8 cellular contexts compared by ENCODE assay signal in genomic region chr2:24077535-24077877, GRCh38. TPM values are rescaled to one million over a fixed set of nuclear protein-coding genes. Genes with fewer than 3 reads are reported as not detected.
DNase-seq lines count a peak whose midpoint lies in the region; ATAC-seq and TF ChIP-seq lines count a peak whose summit lies in the region.

No MANE protein-coding gene starts in this region.

- CTCF ChIA-PET in activated CD8-positive, alpha-beta memory T cell treated with anti-CD3 and anti-CD28 coated beads, Interleukin-2, amount 10 ng/mL, durations not matched to agents 7 days and 5 days (lab: Charles Lee), result interaction anchor here (1.1 to 4.0 kb wide), 2 partner anchors 81 to 150 kb away, joined by 3 to 22 read pairs; partner anchors contain the start of gene ATAD2B
- CTCF ChIA-PET in MCF 10A (lab: Yijun Ruan, JAX), result interaction anchor here (0.8 to 1.3 kb wide), 2 partner anchors 152 to 290 kb away, joined by 3 to 8 read pairs; no protein-coding TSS in a partner anchor

- BruUV-seq in MCF 10A (replicated peaks; lab: Mats Ljungman, UMichigan), result no TSS peak

- TF ChIP-seq CTCF in MCF 10A (IDR thresholded peaks at IDR 0.05; ENCODE audit: unreplicated experiment) (no peak), right lobe of liver (IDR thresholded peaks at IDR 0.05) (no peak), tibial nerve (IDR thresholded peaks at IDR 0.05) (no peak)

- H3K4me1 Mint-ChIP-seq in activated CD8-positive, alpha-beta memory T cell treated with anti-CD3 and anti-CD28 coated beads, Interleukin-2, amount 10 ng/mL, durations not matched to agents 7 days and 5 days, result peaks cover 35% of the 10 kb centered on the region
- H3K4me1 Mint-ChIP-seq in MCF 10A (ENCODE audit: insufficient read depth, unreplicated experiment), result peaks cover 35% of the 10 kb centered on the region

- H3K27me3 Mint-ChIP-seq in activated CD8-positive, alpha-beta memory T cell treated with anti-CD3 and anti-CD28 coated beads, Interleukin-2, amount 10 ng/mL, durations not matched to agents 7 days and 5 days, result no peaks in the 10 kb centered on the region
- no peaks in the 10 kb centered on the region for H3K27me3 Mint-ChIP-seq in MCF 10A (ENCODE audit: insufficient read depth, unreplicated experiment)

- H3K4me1 ChIP-seq in right lobe of liver (peaks cover 0 to 9% (median 3%) of the 10 kb centered on the region in 4 donors), tibial nerve (peaks cover 0 to 44% (median 11%) of the 10 kb centered on the region in 4 donors)

- 29% methylated on average over 1 of the region's 9 CpGs for WGBS in right lobe of liver (ENCODE audit: insufficient coverage, low coverage, low lambda C conversion rate, missing lambda C conversion rate)
- 9% methylated on average over 9 of the region's 9 CpGs for WGBS in tibial nerve, 2 donors

- intact Hi-C loops in MCF 10A (cut with micrococcal nuclease), result loop anchor here (2.0 kb wide), 1 partner anchor 151 kb away; the partner anchor contains the start of gene ATAD2B
- intact Hi-C loops in right lobe of liver (cut with DNase I), result no loop called here

- peak overlapping the region; percentile 90 for H3K4me3 Mint-ChIP-seq in activated CD8-positive, alpha-beta memory T cell treated with anti-CD3 and anti-CD28 coated beads, Interleukin-2, amount 10 ng/mL, durations not matched to agents 7 days and 5 days
- peak overlapping the region; percentile 97 for H3K4me3 Mint-ChIP-seq in MCF 10A (ENCODE audit: unreplicated experiment)

- H3K27ac Mint-ChIP-seq in activated CD8-positive, alpha-beta memory T cell treated with anti-CD3 and anti-CD28 coated beads, Interleukin-2, amount 10 ng/mL, durations not matched to agents 7 days and 5 days, result peak overlapping the region; percentile 96
- peak overlapping the region; percentile 97 for H3K27ac Mint-ChIP-seq in MCF 10A (ENCODE audit: low read depth, unreplicated experiment)

- DNase-seq in activated CD8-positive, alpha-beta memory T cell treated with anti-CD3 and anti-CD28 coated beads, Interleukin-2, amount 10 ng/mL, durations not matched to agents 7 days and 5 days, result no peak
- no peak for DNase-seq in activated CD8-positive, alpha-beta memory T cell treated with anti-CD3 and anti-CD28 coated beads for 24 hours
- DNase-seq in MCF 10A (ENCODE audit: unreplicated experiment), result no peak
- no peak for DNase-seq in right lobe of liver
- DNase-seq in tibial nerve (ENCODE audit: low spot score in 2 of 2), result no peak
- no peak for DNase-seq in amniotic stem cell (lab: John Stamatoyannopoulos, UW)

- H3K36me3 Mint-ChIP-seq in activated CD8-positive, alpha-beta memory T cell treated with anti-CD3 and anti-CD28 coated beads, Interleukin-2, amount 10 ng/mL, durations not matched to agents 7 days and 5 days, result peaks cover 14% of the 10 kb centered on the region
- peaks cover 83% of the 10 kb centered on the region for H3K36me3 Mint-ChIP-seq in MCF 10A (ENCODE audit: insufficient read depth, unreplicated experiment)

- H3K36me3 ChIP-seq in right lobe of liver (peaks cover 0 to 4% (median 0%) of the 10 kb centered on the region in 4 donors), tibial nerve (peaks cover 0 to 61% (median 0%) of the 10 kb centered on the region in 3 donors)

- TF ChIP-seq POLR2A in right lobe of liver (IDR thresholded peaks at IDR 0.05), result no peak
- TF ChIP-seq POLR2A in tibial nerve (IDR thresholded peaks at IDR 0.05), result no peak

- ATAC-seq in activated CD8-positive, alpha-beta memory T cell treated with anti-CD3 and anti-CD28 coated beads, Interleukin-2, amount 10 ng/mL, durations not matched to agents 7 days and 5 days, result no peak
- no peak for ATAC-seq in right lobe of liver
- ATAC-seq in HG03432 (IDR thresholded peaks at IDR 0.05; ENCODE audit: unreplicated experiment), result no peak
- no peak for ATAC-seq in HG02571 (IDR thresholded peaks at IDR 0.05; ENCODE audit: unreplicated experiment)

- H3K4me3 ChIP-seq in right lobe of liver (peak overlapping the region; percentile 69 to 96 (median 87)), tibial nerve (peak overlapping the region; percentile 69 to 84 (median 76))

- no peak for TF ChIP-seq EP300 in tibial nerve (IDR thresholded peaks at IDR 0.05)

- no peaks in the 10 kb centered on the region for H3K9me3 ChIP-seq in right lobe of liver
- no peaks in the 10 kb centered on the region for H3K9me3 ChIP-seq in tibial nerve

- H3K27me3 ChIP-seq in right lobe of liver (no peaks in the 10 kb centered on the region), tibial nerve (no peaks in the 10 kb centered on the region)

- no peaks in the 10 kb centered on the region for H3K9me3 Mint-ChIP-seq in activated CD8-positive, alpha-beta memory T cell treated with anti-CD3 and anti-CD28 coated beads, Interleukin-2, amount 10 ng/mL, durations not matched to agents 7 days and 5 days (ENCODE audit: low read depth)
- H3K9me3 Mint-ChIP-seq in MCF 10A (ENCODE audit: unreplicated experiment), result no peaks in the 10 kb centered on the region

- peak overlapping the region; percentile 56 to 66 (median 63) for H3K27ac ChIP-seq in right lobe of liver
- H3K27ac ChIP-seq in tibial nerve, result peak overlapping the region; percentile 93 to 97 (median 95)

- POLR2A ChIA-PET in MCF 10A (lab: Yijun Ruan, JAX), result interaction anchor here (0.6 to 3.3 kb wide), 9 partner anchors 11 to 294 kb away, joined by 3 to 72 read pairs (median 16); partner anchors contain the start of genes ATAD2B and WDCP

RNA-seq across cellular contexts. Expression of gene SF3B6, which starts 1.4 kb away (rescaled TPM):
- total RNA-seq in activated CD8-positive, alpha-beta memory T cell treated with anti-CD3 and anti-CD28 coated beads, Interleukin-2, amount 10 ng/mL, durations not matched to agents 7 days and 5 days, result 100 to 1,000 TPM in 1 of 2 experiments, 10 to 100 TPM in 1; 85.4 to 115 TPM
- total RNA-seq in MCF 10A (2022), result 141 and 180 TPM in 2 replicates
- 10 to 100 TPM; 32.7 to 70.8 (median 40.3) TPM for total RNA-seq in right lobe of liver
- total RNA-seq in tibial nerve, result 10 to 100 TPM; 73.7 to 93.1 (median 81.5) TPM

RNA-seq across cellular contexts. Expression of gene TP53I3, which starts 7.1 kb away (rescaled TPM):
- 1 to 10 TPM; 3.6 to 6.3 TPM for total RNA-seq in activated CD8-positive, alpha-beta memory T cell treated with anti-CD3 and anti-CD28 coated beads, Interleukin-2, amount 10 ng/mL, durations not matched to agents 7 days and 5 days
- total RNA-seq in MCF 10A (2022), result 81.8 and 99.8 TPM in 2 replicates
- 10 to 100 TPM in 3 of 6 experiments, 1 to 10 TPM in 3; 5.2 to 20.4 (median 9.6) TPM for total RNA-seq in right lobe of liver
- 100 to 1,000 TPM in 3 of 4 donors, 10 to 100 TPM in 1; 21.0 to 134 (median 114) TPM for total RNA-seq in tibial nerve

RNA-seq across cellular contexts. Expression of gene FKBP1B, which starts 28.0 kb away (rescaled TPM):
- total RNA-seq in activated CD8-positive, alpha-beta memory T cell treated with anti-CD3 and anti-CD28 coated beads, Interleukin-2, amount 10 ng/mL, durations not matched to agents 7 days and 5 days, result 1 to 10 TPM; 4.6 to 5.5 TPM
- total RNA-seq in MCF 10A (2022) (1.7 and 1.8 TPM in 2 replicates), right lobe of liver (10 to 100 TPM in 1 of 6 experiments, 1 to 10 TPM in 5; 2.4 to 11.0 (median 3.2) TPM), tibial nerve (10 to 100 TPM in 1 of 4 donors, 1 to 10 TPM in 3; 5.4 to 15.3 (median 9.0) TPM)

RNA-seq across cellular contexts. Expression of gene WDCP, which starts 30.3 kb away (rescaled TPM):
- 10 to 100 TPM; 22.8 to 26.5 TPM for total RNA-seq in activated CD8-positive, alpha-beta memory T cell treated with anti-CD3 and anti-CD28 coated beads, Interleukin-2, amount 10 ng/mL, durations not matched to agents 7 days and 5 days
- total RNA-seq in MCF 10A (2022) (9.0 and 11.2 TPM in 2 replicates), right lobe of liver (1 to 10 TPM; 4.3 to 8.7 (median 5.5) TPM), tibial nerve (1 to 10 TPM; 6.1 to 8.1 (median 6.4) TPM)

RNA-seq across cellular contexts. Expression of gene PFN4, which starts 45.6 kb away (rescaled TPM):
- not detected for total RNA-seq in activated CD8-positive, alpha-beta memory T cell treated with anti-CD3 and anti-CD28 coated beads, Interleukin-2, amount 10 ng/mL, durations not matched to agents 7 days and 5 days
- total RNA-seq in MCF 10A (2022) (1.8 and 2.6 TPM in 2 replicates), right lobe of liver (under 1 TPM in 4 of 6 experiments, not detected in 2; 0.22 to 0.66 (median 0.30) TPM), tibial nerve (1 to 10 TPM in 2 of 4 donors, under 1 TPM in 1, not detected in 1; 0.39 to 5.7 (median 1.7) TPM)
